Comparison of ENCODE assay signal across 8 cellular contexts in genomic region chr5:140565780-140566095, GRCh38. TPM values are rescaled to one million over a fixed set of nuclear protein-coding genes. Genes with fewer than 3 reads are reported as not detected.
DNase-seq lines count a peak whose midpoint lies in the region; ATAC-seq and TF ChIP-seq lines count a peak whose summit lies in the region.

No MANE protein-coding gene starts in this region.

- POLR2A ChIA-PET in AG04450 (lab: Yijun Ruan, JAX) = interaction anchor here (0.8 to 0.9 kb wide), 2 partner anchors 18 to 67 kb away, joined by 3 read pairs; partner anchors contain the start of genes CD14 and EIF4EBP3

- TF ChIP-seq CTCF in AG04450 (IDR thresholded peaks at IDR 0.05; ENCODE audit: low read depth, low read length) (no peak), brain microvascular endothelial cell (IDR thresholded peaks at IDR 0.05; ENCODE audit: low read depth, low read length, missing control alignments) (no peak)

- H3K27ac ChIP-seq in AG04450 (ENCODE audit: low read depth, low read length) (no peak overlapping the region), HUES6 (ENCODE audit: low read depth, low read length) (no peak overlapping the region), brain microvascular endothelial cell (no peak overlapping the region), mucosa of rectum (ENCODE audit: low read depth in 2 of 2, low read length in 2 of 2) (no peak overlapping the region)

- H3K9me3 ChIP-seq in AG04450 (ENCODE audit: control insufficient read depth, insufficient read depth, low read length) (no peaks in the 10 kb centered on the region; the same call in 1 of the 2 replicates), HUES6 (ENCODE audit: control insufficient read depth, insufficient read depth, low read depth, low read length) (no peaks in the 10 kb centered on the region), mucosa of rectum (ENCODE audit: control insufficient read depth in 2 of 2, low read length in 2 of 2) (no peaks in the 10 kb centered on the region)

- H3K4me3 ChIP-seq in AG04450 (ENCODE audit: low read depth, low read length) (peak overlapping the region; percentile 98), HUES6 (ENCODE audit: low read depth, low read length) (peak overlapping the region; percentile 90), brain microvascular endothelial cell (ENCODE audit: low read depth, low read length) (peak overlapping the region; percentile 96), mucosa of rectum (ENCODE audit: low read length in 2 of 2) (peak overlapping the region; percentile 75 to 99)

- H3K4me1 ChIP-seq in HUES6 (ENCODE audit: control insufficient read depth, insufficient read depth, low read length) (peaks cover 13% of the 10 kb centered on the region), mucosa of rectum (ENCODE audit: control insufficient read depth in 2 of 2, insufficient read depth in 2 of 2, low read length in 2 of 2) (peaks cover 23 to 37% of the 10 kb centered on the region in 2 donors)

- H3K36me3 ChIP-seq in HUES6 (ENCODE audit: control insufficient read depth, insufficient read depth, low read length) (peaks cover 40% of the 10 kb centered on the region), brain microvascular endothelial cell (replicated peaks) (peaks cover 7% of the 10 kb centered on the region), mucosa of rectum (ENCODE audit: control insufficient read depth in 2 of 2, insufficient read depth in 2 of 2, low read length in 2 of 2) (peaks cover 22 to 39% of the 10 kb centered on the region in 2 donors)

- H3K27me3 ChIP-seq in AG04450 (ENCODE audit: control insufficient read depth, insufficient read depth, low read length) = no peaks in the 10 kb centered on the region
- no peaks in the 10 kb centered on the region for H3K27me3 ChIP-seq in HUES6 (ENCODE audit: control insufficient read depth, insufficient read depth, low read length)
- no peaks in the 10 kb centered on the region for H3K27me3 ChIP-seq in brain microvascular endothelial cell (replicated peaks)
- H3K27me3 ChIP-seq in mucosa of rectum (ENCODE audit: control insufficient read depth in 2 of 2, insufficient read depth in 2 of 2, low read length in 2 of 2) = no peaks in the 10 kb centered on the region

- DNase-seq in AG04450 (ENCODE audit: low read depth, low spot score) (no peak), brain microvascular endothelial cell (no peak), NK-92 (lab: John Stamatoyannopoulos, UW; ENCODE audit: unreplicated experiment) (no peak), NCI-H187 treated with DMSO at 0.1 percent for 48 hours (lab: John Stamatoyannopoulos, UW) (no peak)

- peak overlapping the region; percentile 87 for H3K9ac ChIP-seq in HUES6 (ENCODE audit: low read length)
- peak overlapping the region in 1 of 2 donors; percentile 79 for H3K9ac ChIP-seq in mucosa of rectum (ENCODE audit: low read depth in 1 of 2, low read length in 2 of 2)

- ATAC-seq in HG02610 (IDR thresholded peaks at IDR 0.05; ENCODE audit: unreplicated experiment) (no peak), GM21360 (IDR thresholded peaks at IDR 0.05; ENCODE audit: unreplicated experiment) (no peak)

- in situ Hi-C loops in brain microvascular endothelial cell (cut with HindIII; ENCODE audit: low pct_ligation_motif_present, low sequenced_read_pairs) = no loop called here

- CTCF ChIA-PET in AG04450 (lab: Charles Lee) = interaction anchor here (0.5 to 1.3 kb wide), 4 partner anchors 13 to 70 kb away, joined by 3 to 8 read pairs (median 3); no protein-coding TSS in a partner anchor

RNA-seq across cellular contexts. Expression of gene SLC35A4, which starts 1.1 kb away (rescaled TPM):
- polyA plus RNA-seq in AG04450 (2011; rRNA removed) = 63.4 and 86.2 TPM in 2 replicates
- polyA minus RNA-seq in AG04450 (2011; rRNA and poly(A)+ RNA removed) = 54.9 and 63.6 TPM in 2 replicates

RNA-seq across cellular contexts. Expression of gene APBB3, which starts 1.3 kb away (rescaled TPM):
- 13.6 and 14.9 TPM in 2 replicates for polyA plus RNA-seq in AG04450 (2011; rRNA removed)
- polyA minus RNA-seq in AG04450 (2011; rRNA and poly(A)+ RNA removed) = 19.0 and 21.2 TPM in 2 replicates

RNA-seq across cellular contexts. Expression of gene SRA1, which starts 8.5 kb away (rescaled TPM):
- polyA plus RNA-seq in AG04450 (2011; rRNA removed) = 52.3 and 52.8 TPM in 2 replicates
- polyA minus RNA-seq in AG04450 (2011; rRNA and poly(A)+ RNA removed) = 32.4 and 35.9 TPM in 2 replicates

RNA-seq across cellular contexts. Expression of gene EIF4EBP3, which starts 18.3 kb away (rescaled TPM):
- 1.7 and 2.8 TPM in 2 replicates for polyA plus RNA-seq in AG04450 (2011; rRNA removed)
- polyA minus RNA-seq in AG04450 (2011; rRNA and poly(A)+ RNA removed) = 0.70 and 1.7 TPM in 2 replicates
